14 cellular contexts compared by ENCODE assay signal in the genomic region with DNA sequence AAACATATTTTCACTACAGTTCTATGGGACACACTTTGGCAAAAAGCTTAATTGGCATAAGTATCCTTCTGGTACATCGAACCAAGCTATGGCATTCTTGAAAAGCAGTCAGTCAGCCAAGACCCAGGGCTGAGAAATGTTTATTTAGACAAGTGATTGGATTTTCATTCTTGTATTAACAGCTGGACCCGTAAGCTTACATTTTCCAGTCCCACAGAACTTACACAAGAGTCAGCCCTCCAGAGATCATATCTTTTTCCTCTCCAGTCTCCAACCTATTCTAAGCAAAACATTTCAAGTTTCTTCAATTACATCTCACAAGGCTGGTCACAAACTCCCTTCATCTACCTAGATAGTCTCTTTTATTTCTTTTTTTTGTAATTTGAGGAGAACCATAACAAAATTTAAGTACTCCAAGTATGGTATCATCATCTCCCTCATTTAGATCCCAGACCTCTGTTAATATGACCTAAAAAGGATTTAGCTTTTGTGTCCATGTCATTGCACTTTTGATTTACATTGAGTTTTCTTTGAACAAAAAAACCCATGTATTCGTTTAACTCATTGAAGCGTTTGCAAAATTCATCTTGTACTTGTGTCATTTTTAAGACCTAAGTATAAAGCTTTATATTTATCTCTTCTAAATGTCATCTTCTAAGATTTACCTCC.
DNase-seq lines count a peak whose midpoint lies in the region; TF ChIP-seq lines count a peak whose summit lies in the region.
"Had no signal": no experiment of that assay in that cellular context is flagged by ENCODE, and none has a peak within 500 bp of the region (broad histone marks: within the 10 kb centered on the region; RNA-seq: fewer than 3 reads in every experiment).

No MANE protein-coding gene starts in this region.

- H3K9me3 Mint-ChIP-seq in progenitor cell of endocrine pancreas (ENCODE audit: low read depth): no peaks in the 10 kb centered on the region
- H3K9me3 Mint-ChIP-seq: H9 had no signal

- DNase-seq in EH (ENCODE audit: low read depth) (peak; percentile 29), NCI-H446 (lab: John Stamatoyannopoulos, UW) (peak; percentile 12 to 63), dedifferentiated amniotic fluid mesenchymal stem cell (ENCODE audit: extremely low spot score) (peak; percentile 52), progenitor cell of endocrine pancreas (ENCODE audit: low spot score, unreplicated experiment) (no peak), kidney tubule cell (ENCODE audit: low spot score) (no peak), NCI-H510A treated with DMSO at 0.1 percent for 48 hours (lab: John Stamatoyannopoulos, UW) (no peak)
- DNase-seq in activated CD8-positive, alpha-beta memory T cell treated with anti-CD3 and anti-CD28 coated beads, Interleukin-2, amount 50 U/mL, for 4 hours: no peak
- DNase-seq: AML-193, DND-41, H9, NCI-H1436, NCI-H1930, NCI-H526 treated with DMSO at 0.1 percent for 48 hours, Peyer's patch had no signal

- H3K4me1 Mint-ChIP-seq in progenitor cell of endocrine pancreas (ENCODE audit: low read depth): peaks cover 9% of the 10 kb centered on the region

- H3K27me3 Mint-ChIP-seq in progenitor cell of endocrine pancreas: no peaks in the 10 kb centered on the region

- no peak for TF ChIP-seq CTCF in progenitor cell of endocrine pancreas (IDR thresholded peaks at IDR 0.05; ENCODE audit: unreplicated experiment)

- H3K4me3 Mint-ChIP-seq in progenitor cell of endocrine pancreas (ENCODE audit: low read depth): no peak overlapping the region
- H3K4me3 Mint-ChIP-seq: H9 had no signal

- H3K36me3 Mint-ChIP-seq in progenitor cell of endocrine pancreas (ENCODE audit: insufficient read depth): peaks cover 12% of the 10 kb centered on the region

- peak overlapping the region; percentile 50 for H3K27ac Mint-ChIP-seq in progenitor cell of endocrine pancreas
- H3K27ac Mint-ChIP-seq: H9 had no signal

Comparison
In these comparisons a context has a peak if more than half of its experiments do, and no peak if none do; other contexts are left out.
1. DNase-seq: peak in EH (single experiment), NCI-H446 (2 of 2) and dedifferentiated amniotic fluid mesenchymal stem cell (single experiment); none in progenitor cell of endocrine pancreas (single experiment), kidney tubule cell (single experiment), NCI-H510A treated with DMSO at 0.1 percent for 48 hours (single experiment) and activated CD8-positive, alpha-beta memory T cell treated with anti-CD3 and anti-CD28 coated beads, Interleukin-2, amount 50 U/mL, for 4 hours (single experiment).